ENCODE assay signal across 10 cellular contexts in the genomic region with DNA sequence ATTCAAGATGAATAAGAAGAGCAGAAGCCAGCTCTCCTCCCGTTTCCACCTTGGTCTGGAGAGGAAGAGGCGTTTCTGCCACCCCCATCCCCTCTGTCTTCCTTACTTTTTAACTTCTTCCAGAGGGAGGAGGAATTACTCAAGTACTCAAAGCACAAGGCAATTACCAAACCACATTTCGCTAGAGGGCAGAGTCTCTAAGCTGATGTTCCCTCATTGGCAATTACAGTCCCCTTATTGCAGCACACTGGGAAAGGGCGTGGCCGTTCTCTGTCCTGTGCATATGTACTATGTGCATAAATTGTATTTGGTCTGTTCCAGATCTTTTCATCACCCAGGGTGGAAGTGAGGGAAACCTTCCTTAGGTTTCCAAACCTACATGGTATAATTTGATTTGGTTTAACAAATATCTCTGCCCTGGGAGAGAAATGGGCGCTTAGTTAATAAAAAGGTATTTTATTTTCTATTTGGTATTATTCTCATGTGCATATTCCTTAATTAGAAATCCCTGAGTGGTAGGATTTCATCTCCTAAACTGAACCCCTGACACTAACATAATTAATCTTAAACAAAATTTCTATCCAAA. TPM values are rescaled to one million over a fixed set of nuclear protein-coding genes. Genes with fewer than 3 reads are reported as not detected.
DNase-seq lines count a peak whose midpoint lies in the region; TF ChIP-seq lines count a peak whose summit lies in the region.
"Had no signal": no experiment of that assay in that cellular context is flagged by ENCODE, and none has a peak within 500 bp of the region (broad histone marks: within the 10 kb centered on the region; RNA-seq: fewer than 3 reads in every experiment).

No MANE protein-coding gene starts in this region.

- no peak overlapping the region for H3K4me3 ChIP-seq in adrenal gland

- H3K9me3 ChIP-seq in adrenal gland (replicated peaks in 1 of 3): no peaks in the 10 kb centered on the region

- H3K27ac ChIP-seq in adrenal gland: no peak overlapping the region

- H3K4me1 ChIP-seq in adrenal gland (replicated peaks in 1 of 2): no peaks in the 10 kb centered on the region

- H3K27me3 ChIP-seq in adrenal gland: no peaks in the 10 kb centered on the region

- WGBS in adrenal gland, 4 donors: 33 to 41% (median 36%) methylated on average over 6 of the region's 6 CpGs

- DNase-seq in GM04504 (ENCODE audit: low read depth) (peak; percentile 67), NCI-H146 (lab: John Stamatoyannopoulos, UW) (peak; percentile 70), adrenal gland (peak in 6 of 7 donors; percentile 22 to 60 (median 41)), iris pigment epithelial cell (ENCODE audit: low read depth) (peak; percentile 71), DMS114 treated with DMSO at 0.1 percent for 48 hours (lab: John Stamatoyannopoulos, UW; ENCODE audit: unreplicated experiment) (no peak), GDM1 (lab: John Stamatoyannopoulos, UW) (no peak), NCI-H774 (lab: John Stamatoyannopoulos, UW) (no peak)
- DNase-seq in stimulated activated naive CD4-positive, alpha-beta T cell treated with Interleukin-2 at 50 U/mL for 16 hours (lab: John Stamatoyannopoulos, UW): no peak

- no peaks in the 10 kb centered on the region for H3K36me3 ChIP-seq in adrenal gland (replicated peaks in 1 of 2)

- peak; percentile 17 to 52 (median 44) for TF ChIP-seq CTCF in adrenal gland (IDR thresholded peaks at IDR 0.05)

- intact Hi-C loops in adrenal gland (cut with DNase I): loop anchor here in 1 of 2 donors (5.0 kb wide), 1 partner anchor 57 kb away; no protein-coding TSS in a partner anchor

- TF ChIP-seq POLR2A in adrenal gland (IDR thresholded peaks at IDR 0.05): no peak

RNA-seq across cellular contexts. Expression of a gene that starts 29.8 kb away (rescaled TPM):
- 1 to 10 TPM in 6 of 8 donors, under 1 TPM in 2; 0.74 to 4.8 (median 2.0) TPM for total RNA-seq in adrenal gland
- polyA plus RNA-seq in adrenal gland: 1 to 10 TPM; 2.1 to 6.3 (median 4.5) TPM
- total RNA-seq: neural crest cell; T-helper 2 cell treated with Interferon-gamma antibody and Interleukin-4, amounts not matched to agents 100 ng/mL and 5 ng/mL, for 36 hours had no signal

Comparison
In these comparisons a context has a peak if more than half of its experiments do, and no peak if none do; other contexts are left out.
1. DNase-seq: peak in GM04504 (single experiment), NCI-H146 (single experiment), adrenal gland (6 of 7) and iris pigment epithelial cell (single experiment); none in DMS114 treated with DMSO at 0.1 percent for 48 hours (single experiment), stimulated activated naive CD4-positive, alpha-beta T cell treated with Interleukin-2 at 50 U/mL for 16 hours (single experiment), GDM1 (single experiment) and NCI-H774 (single experiment).